ENCODE assay signal across 19 cellular contexts in genomic region chr15:69951511-69952209, GRCh38.
DNase-seq lines count a peak whose midpoint lies in the region; ATAC-seq, FAIRE-seq and TF ChIP-seq lines count a peak whose summit lies in the region.
"Had no signal": no experiment of that assay in that cellular context is flagged by ENCODE, and none has a peak within 500 bp of the region (broad histone marks: within the 10 kb centered on the region; RNA-seq: fewer than 3 reads in every experiment).

No MANE protein-coding gene starts in this region.

- H3K36me3 ChIP-seq in SJCRH30 (no peaks in the 10 kb centered on the region), testis (ENCODE audit: low read depth, missing control alignments) (no peaks in the 10 kb centered on the region)

- H3K9me3 ChIP-seq in SJCRH30 (replicated peaks) (no peaks in the 10 kb centered on the region), testis (no peaks in the 10 kb centered on the region)

- WGBS in testis, 2 donors = 60 to 69% methylated on average over 4 of the region's 4 CpGs

- DNase-seq in NCI-H526 treated with DMSO at 0.1 percent for 48 hours (lab: John Stamatoyannopoulos, UW) = peak; percentile 27
- no peak for DNase-seq in NCI-H526 (lab: John Stamatoyannopoulos, UW)
- DNase-seq in NCI-H2029 (lab: John Stamatoyannopoulos, UW) = peak; percentile 66
- peak; percentile 13 to 17 for DNase-seq in cardiac fibroblast (ENCODE audit: low read depth in 2 of 2)
- DNase-seq in SJCRH30 = no peak
- DNase-seq in frontal cortex (ENCODE audit: low spot score in 2 of 2) = no peak
- no peak for DNase-seq in testis
- DNase-seq: activated effector memory CD4-positive, alpha-beta T cell treated with Interleukin-2 at 50 U/mL for 16 hours; GDM1; GOT3; mammary epithelial cell; naive thymus-derived CD4-positive, alpha-beta T cell; NCI-H2107; stimulated activated CD4-positive, alpha-beta T cell treated with anti-CD3 and anti-CD28 coated beads, Interleukin-12 subunit alpha, Interleukin-12 subunit beta, amount 100 ng/mL, for 4 hours; T-helper 2 cell had no signal

- no peaks in the 10 kb centered on the region for H3K27me3 ChIP-seq in SJCRH30
- H3K27me3 ChIP-seq in testis = no peaks in the 10 kb centered on the region

- H3K27ac ChIP-seq in SJCRH30 = no peak overlapping the region
- H3K27ac ChIP-seq in testis = no peak overlapping the region

- H3K4me3 ChIP-seq in cardiac fibroblast (replicated peaks in 1 of 2; ENCODE audit: low read depth in 2 of 2, low read length in 2 of 2) = no peak overlapping the region
- H3K4me3 ChIP-seq in SJCRH30 = no peak overlapping the region
- H3K4me3 ChIP-seq in testis = peak overlapping the region in 1 of 2 donors; percentile 7

- no peaks in the 10 kb centered on the region for H3K4me1 ChIP-seq in SJCRH30
- H3K4me1 ChIP-seq in testis = no peaks in the 10 kb centered on the region

- FAIRE-seq in frontal cortex (lab: Jason Lieb, UNC) = no peak
- FAIRE-seq: endothelial cell of umbilical vein had no signal

- intact Hi-C loops in testis (cut with DNase I; ENCODE audit: low total_unique reads) = no loop called here

- no peak for ATAC-seq in HG02571 (IDR thresholded peaks at IDR 0.05; ENCODE audit: unreplicated experiment)
- ATAC-seq: activated CD4-positive, CD25-positive, alpha-beta regulatory T cell treated with anti-CD3 and anti-CD28 coated beads, Interleukin-2, amount 50 U/mL, for 24 hours; naive thymus-derived CD4-positive, alpha-beta T cell; stimulated activated memory B cell treated with anti-CD40 and anti-IgM and Interleukin-4, amounts not matched to agents 10 μg/mL and 1 μg/mL and 100 μg/mL, for 72 hours had no signal

- peak; percentile 12 for TF ChIP-seq CTCF in cardiac fibroblast (IDR thresholded peaks at IDR 0.05; ENCODE audit: low read depth, low read length)
- TF ChIP-seq CTCF in testis (IDR thresholded peaks at IDR 0.05) = no peak

- TF ChIP-seq POLR2A in testis (IDR thresholded peaks at IDR 0.05) = no peak

Comparison
In these comparisons a context has a peak if more than half of its experiments do, and no peak if none do; other contexts are left out.
1. DNase-seq: peak in NCI-H526 treated with DMSO at 0.1 percent for 48 hours (single experiment), NCI-H2029 (single experiment) and cardiac fibroblast (2 of 2); none in NCI-H526 (0 of 2), SJCRH30 (0 of 2), frontal cortex (0 of 2) and testis (single experiment).